Comparison of ENCODE assay signal across 1 cellular context in genomic region chr19:49590071-49590970, GRCh38.
TF ChIP-seq lines count a peak whose summit lies in the region.

No MANE protein-coding gene starts in this region.

TF ChIP-seq in WTC11, 78 proteins besides CTCF, POLR2A, EP300 and RAD21 (continued from another document):
- TF ChIP-seq, protein P1, sequence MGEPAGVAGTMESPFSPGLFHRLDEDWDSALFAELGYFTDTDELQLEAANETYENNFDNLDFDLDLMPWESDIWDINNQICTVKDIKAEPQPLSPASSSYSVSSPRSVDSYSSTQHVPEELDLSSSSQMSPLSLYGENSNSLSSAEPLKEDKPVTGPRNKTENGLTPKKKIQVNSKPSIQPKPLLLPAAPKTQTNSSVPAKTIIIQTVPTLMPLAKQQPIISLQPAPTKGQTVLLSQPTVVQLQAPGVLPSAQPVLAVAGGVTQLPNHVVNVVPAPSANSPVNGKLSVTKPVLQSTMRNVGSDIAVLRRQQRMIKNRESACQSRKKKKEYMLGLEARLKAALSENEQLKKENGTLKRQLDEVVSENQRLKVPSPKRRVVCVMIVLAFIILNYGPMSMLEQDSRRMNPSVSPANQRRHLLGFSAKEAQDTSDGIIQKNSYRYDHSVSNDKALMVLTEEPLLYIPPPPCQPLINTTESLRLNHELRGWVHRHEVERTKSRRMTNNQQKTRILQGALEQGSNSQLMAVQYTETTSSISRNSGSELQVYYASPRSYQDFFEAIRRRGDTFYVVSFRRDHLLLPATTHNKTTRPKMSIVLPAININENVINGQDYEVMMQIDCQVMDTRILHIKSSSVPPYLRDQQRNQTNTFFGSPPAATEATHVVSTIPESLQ (CRISPR knock-in tag; IDR thresholded peaks at IDR 0.05), result no peak
- TF ChIP-seq, protein P2, sequence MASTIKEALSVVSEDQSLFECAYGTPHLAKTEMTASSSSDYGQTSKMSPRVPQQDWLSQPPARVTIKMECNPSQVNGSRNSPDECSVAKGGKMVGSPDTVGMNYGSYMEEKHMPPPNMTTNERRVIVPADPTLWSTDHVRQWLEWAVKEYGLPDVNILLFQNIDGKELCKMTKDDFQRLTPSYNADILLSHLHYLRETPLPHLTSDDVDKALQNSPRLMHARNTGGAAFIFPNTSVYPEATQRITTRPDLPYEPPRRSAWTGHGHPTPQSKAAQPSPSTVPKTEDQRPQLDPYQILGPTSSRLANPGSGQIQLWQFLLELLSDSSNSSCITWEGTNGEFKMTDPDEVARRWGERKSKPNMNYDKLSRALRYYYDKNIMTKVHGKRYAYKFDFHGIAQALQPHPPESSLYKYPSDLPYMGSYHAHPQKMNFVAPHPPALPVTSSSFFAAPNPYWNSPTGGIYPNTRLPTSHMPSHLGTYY (CRISPR knock-in tag; IDR thresholded peaks at IDR 0.05), result no peak
- no peak for TF ChIP-seq PRRX2 (CRISPR knock-in tag; IDR thresholded peaks at IDR 0.05)
